8 cellular contexts compared by ENCODE assay signal in the genomic region with DNA sequence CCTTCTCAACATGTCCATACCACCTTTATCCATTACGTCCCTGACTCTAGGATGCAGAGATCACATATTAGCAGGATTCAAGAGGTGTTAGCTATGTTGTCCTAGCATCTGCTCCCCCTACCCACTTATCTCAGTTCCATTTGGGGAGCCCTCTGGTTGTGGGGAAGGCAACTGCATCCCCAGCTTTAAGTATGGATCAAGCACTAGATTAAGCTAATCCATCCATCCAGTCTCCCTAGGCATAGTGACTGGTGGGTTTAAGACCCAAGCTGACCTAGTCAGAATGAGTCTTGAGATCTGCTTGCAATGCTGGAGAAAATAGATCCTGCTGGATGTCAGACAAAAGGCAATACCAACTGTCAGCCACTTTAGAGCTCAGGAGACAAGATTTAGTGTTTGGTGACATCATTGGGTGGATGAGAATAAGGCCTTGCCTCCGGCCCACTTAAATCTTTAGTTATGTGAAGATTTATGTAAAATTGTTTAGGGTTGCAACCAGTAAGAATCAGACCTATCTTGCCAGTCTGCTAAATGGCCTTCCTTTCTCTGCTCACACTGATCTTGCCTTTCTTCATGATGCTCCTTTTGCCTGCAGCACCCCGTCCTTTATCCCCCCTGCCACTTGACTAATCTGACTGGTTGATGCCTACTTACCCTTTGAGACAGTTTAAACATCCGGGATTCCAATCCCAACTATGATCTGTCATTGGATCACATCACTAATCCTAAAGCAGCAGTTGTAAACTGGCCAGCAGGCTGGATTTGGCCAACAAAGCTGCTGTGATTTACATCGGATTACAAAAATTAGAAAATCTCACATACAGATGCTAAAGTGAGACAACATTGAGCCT. TPM values are rescaled to one million over a fixed set of nuclear protein-coding genes. Genes with fewer than 3 reads are reported as not detected.
DNase-seq lines count a peak whose midpoint lies in the region; ATAC-seq and TF ChIP-seq lines count a peak whose summit lies in the region.

No MANE protein-coding gene starts in this region.

- no peak overlapping the region for H3K4ac ChIP-seq in IMR-90 (ENCODE audit: low read depth, low read length)

- no peaks in the 10 kb centered on the region for H3K9me3 Mint-ChIP-seq in Caco-2 (ENCODE audit: unreplicated experiment)
- H3K9me3 Mint-ChIP-seq in activated T-helper 2 cell treated with anti-CD3 and anti-CD28 coated beads, Interferon-gamma antibody, Interleukin-2, Interleukin-4, amounts not matched to agents 10 μg/mL and 5 μg/mL and 100 μg/mL, durations not matched to agents 14 hours and 24 hours and 36 hours, result no peaks in the 10 kb centered on the region

- no peak overlapping the region for H2BK120ac ChIP-seq in IMR-90 (ENCODE audit: low read depth, low read length)

- no peak overlapping the region for H2BK20ac ChIP-seq in IMR-90 (ENCODE audit: low read depth, low read length)

- TF ChIP-seq CTCF in Caco-2 (IDR thresholded peaks at IDR 0.05; ENCODE audit: insufficient read depth in 1 of 2, low read depth in 1 of 2, low read length in 1 of 2, severe bottlenecking in 1 of 2, unreplicated experiment in 1 of 2) (peak in 1 of 2 experiments; percentile 30), IMR-90 (conservative IDR thresholded peaks at IDR 0.05; ENCODE audit: low read depth, low read length) (peak; percentile 22; the same call in 1 of the 2 replicates), Peyer's patch (IDR thresholded peaks at IDR 0.05) (peak in 3 of 6 experiments; percentile 23 to 30 (median 26)), omental fat pad (IDR thresholded peaks at IDR 0.05) (no peak)

- intact Hi-C loops in Caco-2 (cut with micrococcal nuclease; ENCODE audit: unreplicated experiment), result no loop called here
- intact Hi-C loops in IMR-90 (cut with micrococcal nuclease), result no loop called here
- intact Hi-C loops in activated T-helper 2 cell treated with anti-CD3 and anti-CD28 coated beads, Interferon-gamma antibody, Interleukin-2, Interleukin-4, amounts not matched to agents 10 μg/mL and 5 μg/mL and 100 μg/mL, durations not matched to agents 14 hours and 24 hours and 36 hours (cut with micrococcal nuclease), result loop anchor here (2.0 kb wide), 1 partner anchor 14 kb away; no protein-coding TSS in a partner anchor

- no TSS peak for BruUV-seq in Caco-2 (replicated peaks; lab: Mats Ljungman, UMichigan)
- BruUV-seq in IMR-90 (replicated peaks; lab: Mats Ljungman, UMichigan), result no TSS peak

- no peak overlapping the region for H2BK15ac ChIP-seq in IMR-90 (ENCODE audit: low read depth, low read length)

- H3K27me3 ChIP-seq in Caco-2 (replicated peaks; ENCODE audit: control insufficient read depth, insufficient read depth, low read length) (no peaks in the 10 kb centered on the region), IMR-90 (ENCODE audit: control insufficient read depth, insufficient read depth, low read length) (no peaks in the 10 kb centered on the region), Peyer's patch (no peaks in the 10 kb centered on the region)

- no peak overlapping the region for H4K91ac ChIP-seq in IMR-90 (ENCODE audit: insufficient read depth, low read depth, low read length)

- H3K9me1 ChIP-seq in IMR-90 (ENCODE audit: insufficient read depth, low read length), result 0 out of 2 replicates have a peak, but pooled peaks cover 4% of the 10 kb centered on the region

- no peak overlapping the region; the same call in 1 of the 2 replicates for H2AK5ac ChIP-seq in IMR-90 (ENCODE audit: low read depth, low read length)

- peak overlapping the region in 1 of 2 experiments; percentile 33; a peak in 2 of 4 replicates for H4K8ac ChIP-seq in IMR-90 (ENCODE audit: low read depth in 2 of 2, low read length in 2 of 2)

- H3K9me3 ChIP-seq in Caco-2 (no peaks in the 10 kb centered on the region), IMR-90 (ENCODE audit: control insufficient read depth, insufficient read depth, low read length) (no peaks in the 10 kb centered on the region), mesodermal cell (ENCODE audit: control insufficient read depth, low read length) (no peaks in the 10 kb centered on the region), Peyer's patch (no peaks in the 10 kb centered on the region)

- POLR2A ChIA-PET in Caco-2 (lab: Charles Lee) (interaction anchor here (1.0 to 2.1 kb wide), 3 partner anchors 11 to 159 kb away, joined by 4 read pairs; no protein-coding TSS in a partner anchor), IMR-90 (lab: Charles Lee; ENCODE audit: unreplicated experiment) (no interaction called here)

- H2AK9ac ChIP-seq in IMR-90 (replicated peaks; ENCODE audit: low read depth, low read length, poor library complexity), result no peak overlapping the region

- H3K36me3 ChIP-seq in Caco-2 (ENCODE audit: control insufficient read depth, insufficient read depth, low read length) (no peaks in the 10 kb centered on the region; the same call in 1 of the 2 replicates), IMR-90 (ENCODE audit: control insufficient read depth, insufficient read depth, low read length) (peaks cover 22% of the 10 kb centered on the region), mesodermal cell (ENCODE audit: control insufficient read depth, insufficient read depth, low read length) (peaks cover 41% of the 10 kb centered on the region), Peyer's patch (peaks cover 0 to 38% (median 0%) of the 10 kb centered on the region in 3 donors)

- H3K4me3 ChIP-seq in Caco-2 (ENCODE audit: low read depth, low read length), result no peak overlapping the region
- no peak overlapping the region for H3K4me3 ChIP-seq in IMR-90 (ENCODE audit: insufficient read depth, low read depth, low read length)
- no peak overlapping the region for H3K4me3 ChIP-seq in mesodermal cell (ENCODE audit: extremely low read depth, insufficient read depth, low read length, poor library complexity, severe bottlenecking)
- no peak overlapping the region for H3K4me3 ChIP-seq in Peyer's patch

- TF ChIP-seq RAD21 in IMR-90 (IDR thresholded peaks at IDR 0.05; ENCODE audit: low read length), result no peak

- in situ Hi-C loops in IMR-90 (cut with MboI; ENCODE audit: low sequenced_read_pairs), result no loop called here

- H2BK5ac ChIP-seq in IMR-90 (ENCODE audit: low read depth, low read length, poor library complexity, severe bottlenecking), result no peak overlapping the region

- H3K27me3 Mint-ChIP-seq in Caco-2 (ENCODE audit: insufficient read depth, unreplicated experiment), result no peaks in the 10 kb centered on the region
- no peaks in the 10 kb centered on the region for H3K27me3 Mint-ChIP-seq in activated T-helper 2 cell treated with anti-CD3 and anti-CD28 coated beads, Interferon-gamma antibody, Interleukin-2, Interleukin-4, amounts not matched to agents 10 μg/mL and 5 μg/mL and 100 μg/mL, durations not matched to agents 14 hours and 24 hours and 36 hours (ENCODE audit: low read depth)

- H3K14ac ChIP-seq in IMR-90 (replicated peaks; ENCODE audit: low read depth, low read length), result no peak overlapping the region

- no peak overlapping the region for H3K9ac ChIP-seq in IMR-90 (ENCODE audit: low read depth, low read length)

- DNase-seq in Caco-2 (peak in 1 of 2 experiments; percentile 23), IMR-90 (no peak), Peyer's patch (no peak), omental fat pad (ENCODE audit: low spot score) (no peak)
- DNase-seq in activated T-helper 2 cell treated with anti-CD3 and anti-CD28 coated beads, Interferon-gamma antibody, Interleukin-2, Interleukin-4, amounts not matched to agents 10 μg/mL and 5 μg/mL and 100 μg/mL, durations not matched to agents 14 hours and 24 hours and 36 hours (ENCODE audit: low spot score), result no peak

- WGBS in IMR-90 (ENCODE audit: extremely low coverage in 2 of 2, insufficient read length in 1 of 2), 2 experiments, result 71% methylated on average over 1 of the region's 5 CpGs; no CpG with 5 or more reads in 1 of the 2 experiments
- WGBS in mesodermal cell (ENCODE audit: insufficient coverage in 2 of 2), 2 experiments, result 90 to 94% methylated on average over 2 to 4 of the region's 5 CpGs

- TF ChIP-seq POLR2A in IMR-90 (IDR thresholded peaks at IDR 0.05; ENCODE audit: low read depth, low read length) (no peak), Peyer's patch (IDR thresholded peaks at IDR 0.05) (no peak)

- H4K5ac ChIP-seq in IMR-90 (ENCODE audit: low read depth, low read length), result peak overlapping the region; percentile 60

- no peak overlapping the region for H2AFZ ChIP-seq in IMR-90 (replicated peaks; ENCODE audit: low read length, poor library complexity)

- H3K23ac ChIP-seq in IMR-90 (ENCODE audit: low read depth, low read length), result no peak overlapping the region

- peaks cover 11 to 45% of the 10 kb centered on the region in 2 experiments for H3K79me1 ChIP-seq in IMR-90 (ENCODE audit: low read depth in 1 of 2, low read length in 2 of 2)

- H4K20me1 ChIP-seq in IMR-90 (ENCODE audit: insufficient read depth, low read length), result peaks cover 3% of the 10 kb centered on the region; the same call in 1 of the 2 replicates

- peak overlapping the region; percentile 89 for H3K4me3 Mint-ChIP-seq in Caco-2 (ENCODE audit: unreplicated experiment)
- H3K4me3 Mint-ChIP-seq in activated T-helper 2 cell treated with anti-CD3 and anti-CD28 coated beads, Interferon-gamma antibody, Interleukin-2, Interleukin-4, amounts not matched to agents 10 μg/mL and 5 μg/mL and 100 μg/mL, durations not matched to agents 14 hours and 24 hours and 36 hours (ENCODE audit: low read depth), result peak overlapping the region; percentile 88

- peaks cover 15% of the 10 kb centered on the region for H3K4me1 ChIP-seq in Caco-2
- peaks cover 2% of the 10 kb centered on the region for H3K4me1 ChIP-seq in IMR-90 (ENCODE audit: control insufficient read depth, insufficient read depth, low read length)
- H3K4me1 ChIP-seq in mesodermal cell (ENCODE audit: control insufficient read depth, insufficient read depth, low read length, poor library complexity, severe bottlenecking), result no peaks in the 10 kb centered on the region
- peaks cover 3 to 15% (median 7%) of the 10 kb centered on the region in 4 donors for H3K4me1 ChIP-seq in Peyer's patch

- H3K18ac ChIP-seq in IMR-90 (ENCODE audit: low read depth, low read length), result no peak overlapping the region

- peak overlapping the region; percentile 99 for H3K27ac Mint-ChIP-seq in Caco-2 (ENCODE audit: unreplicated experiment)
- peak overlapping the region; percentile 98 for H3K27ac Mint-ChIP-seq in activated T-helper 2 cell treated with anti-CD3 and anti-CD28 coated beads, Interferon-gamma antibody, Interleukin-2, Interleukin-4, amounts not matched to agents 10 μg/mL and 5 μg/mL and 100 μg/mL, durations not matched to agents 14 hours and 24 hours and 36 hours

- CTCF ChIA-PET in Caco-2 (lab: Charles Lee) (interaction anchor here (1.1 to 2.6 kb wide), 6 partner anchors 41 to 193 kb away, joined by 3 to 21 read pairs (median 12); partner anchors contain the start of genes COPG1 and RAB43), IMR-90 (lab: Yijun Ruan, JAX) (interaction anchor here (0.6 to 2.1 kb wide), 6 partner anchors 27 to 193 kb away, joined by 3 to 23 read pairs (median 4); no protein-coding TSS in a partner anchor)

- H3K27ac ChIP-seq in IMR-90 (ENCODE audit: insufficient read depth, low read length) (no peak overlapping the region), mesodermal cell (ENCODE audit: low read depth, low read length, severe bottlenecking) (peak overlapping the region; percentile 26), Peyer's patch (no peak overlapping the region)

- peaks cover 12% of the 10 kb centered on the region for H3K4me1 Mint-ChIP-seq in Caco-2 (ENCODE audit: low read depth, unreplicated experiment)
- H3K4me1 Mint-ChIP-seq in activated T-helper 2 cell treated with anti-CD3 and anti-CD28 coated beads, Interferon-gamma antibody, Interleukin-2, Interleukin-4, amounts not matched to agents 10 μg/mL and 5 μg/mL and 100 μg/mL, durations not matched to agents 14 hours and 24 hours and 36 hours (ENCODE audit: low read depth), result peaks cover 29% of the 10 kb centered on the region

- H3K36me3 Mint-ChIP-seq in Caco-2 (ENCODE audit: insufficient read depth, unreplicated experiment), result peaks cover 57% of the 10 kb centered on the region
- H3K36me3 Mint-ChIP-seq in activated T-helper 2 cell treated with anti-CD3 and anti-CD28 coated beads, Interferon-gamma antibody, Interleukin-2, Interleukin-4, amounts not matched to agents 10 μg/mL and 5 μg/mL and 100 μg/mL, durations not matched to agents 14 hours and 24 hours and 36 hours (ENCODE audit: low read depth), result peaks cover 51% of the 10 kb centered on the region

- H3K56ac ChIP-seq in IMR-90 (ENCODE audit: extremely low read depth, insufficient read depth, low read length), result no peak overlapping the region

- H3K4me2 ChIP-seq in IMR-90 (ENCODE audit: low read depth, low read length), result no peak overlapping the region

- dilution Hi-C loops in IMR-90 (cut with HindIII; ENCODE audit: low sequenced_read_pairs, unreplicated experiment), result no loop called here

- ATAC-seq in IMR-90 (ENCODE audit: low read depth) (no peak), GM18870 (IDR thresholded peaks at IDR 0.05; ENCODE audit: unreplicated experiment) (no peak), omental fat pad (ENCODE audit: low FRiP score) (no peak), GM21529 (IDR thresholded peaks at IDR 0.05; ENCODE audit: unreplicated experiment) (no peak)

RNA-seq across cellular contexts. Expression of gene ISY1, which starts 2.1 kb away (rescaled TPM):
- total RNA-seq in Caco-2 (2022) (35.6 and 37.6 TPM in 2 replicates), IMR-90 (2012; rRNA removed) (28.5 and 39.7 TPM in 2 replicates), Peyer's patch (10 to 100 TPM; 11.1 to 24.9 (median 18.2) TPM), omental fat pad (10 to 100 TPM; 14.4 to 23.2 (median 17.0) TPM)
- 29.6 and 31.5 TPM in 2 replicates for polyA plus RNA-seq in IMR-90 (2012; rRNA removed)
- polyA plus RNA-seq in IMR-90 (2012; cell fraction: cytosol; rRNA removed), result 24.3 and 57.5 TPM in 2 replicates
- polyA plus RNA-seq in IMR-90 (2012; cell fraction: nucleus; rRNA removed; ENCODE audit: low replicate concordance), result 7.6 and 7.8 TPM in 2 replicates
- total RNA-seq in activated T-helper 2 cell treated with anti-CD3 and anti-CD28 coated beads, Interferon-gamma antibody, Interleukin-2, Interleukin-4, amounts not matched to agents 10 μg/mL and 5 μg/mL and 100 μg/mL, durations not matched to agents 14 hours and 24 hours and 36 hours, result 71.4 and 78.0 TPM in 2 replicates
- polyA plus RNA-seq in mesodermal cell (2013, experiment 1 of 2), result 31.3 TPM
- 25.1 TPM for polyA plus RNA-seq in mesodermal cell (2013, experiment 2 of 2)

RNA-seq across cellular contexts. Expression of gene CNBP, which starts 20.7 kb away (rescaled TPM):
- total RNA-seq in Caco-2 (2022) (229 and 266 TPM in 2 replicates), IMR-90 (2012; rRNA removed) (223 and 266 TPM in 2 replicates), Peyer's patch (100 to 1,000 TPM; 191 to 261 (median 231) TPM), omental fat pad (100 to 1,000 TPM; 369 to 489 (median 433) TPM)
- 186 and 217 TPM in 2 replicates for polyA plus RNA-seq in IMR-90 (2012; rRNA removed)
- 130 and 232 TPM in 2 replicates for polyA plus RNA-seq in IMR-90 (2012; cell fraction: cytosol; rRNA removed)
- polyA plus RNA-seq in IMR-90 (2012; cell fraction: nucleus; rRNA removed; ENCODE audit: low replicate concordance), result 35.9 and 97.3 TPM in 2 replicates
- 351 TPM in 2 replicates for total RNA-seq in activated T-helper 2 cell treated with anti-CD3 and anti-CD28 coated beads, Interferon-gamma antibody, Interleukin-2, Interleukin-4, amounts not matched to agents 10 μg/mL and 5 μg/mL and 100 μg/mL, durations not matched to agents 14 hours and 24 hours and 36 hours
- 278 TPM for polyA plus RNA-seq in mesodermal cell (2013, experiment 1 of 2)
- polyA plus RNA-seq in mesodermal cell (2013, experiment 2 of 2), result 286 TPM

RNA-seq across cellular contexts. Expression of gene RAB43, which starts 41.4 kb away (rescaled TPM):
- total RNA-seq in Caco-2 (2022), result 10.8 and 12.3 TPM in 2 replicates
- total RNA-seq in IMR-90 (2012; rRNA removed), result 9.2 and 9.9 TPM in 2 replicates
- 14.0 and 15.7 TPM in 2 replicates for polyA plus RNA-seq in IMR-90 (2012; rRNA removed)
- polyA plus RNA-seq in IMR-90 (2012; cell fraction: cytosol; rRNA removed), result 6.9 and 17.3 TPM in 2 replicates
- polyA plus RNA-seq in IMR-90 (2012; cell fraction: nucleus; rRNA removed; ENCODE audit: low replicate concordance), result 14.8 and 26.5 TPM in 2 replicates
- 30.7 and 32.1 TPM in 2 replicates for total RNA-seq in activated T-helper 2 cell treated with anti-CD3 and anti-CD28 coated beads, Interferon-gamma antibody, Interleukin-2, Interleukin-4, amounts not matched to agents 10 μg/mL and 5 μg/mL and 100 μg/mL, durations not matched to agents 14 hours and 24 hours and 36 hours
- 21.7 TPM for polyA plus RNA-seq in mesodermal cell (2013, experiment 1 of 2)
- 14.1 TPM for polyA plus RNA-seq in mesodermal cell (2013, experiment 2 of 2)
- total RNA-seq in Peyer's patch, result 10 to 100 TPM in 3 of 4 donors, 1 to 10 TPM in 1; 9.1 to 18.7 (median 11.3) TPM
- 10 to 100 TPM; 12.8 to 18.5 (median 16.3) TPM for total RNA-seq in omental fat pad
